In genomic region chr12:122946690-122947271, GRCh38 we compare ENCODE assay signal across 8 cellular contexts. TPM values are rescaled to one million over a fixed set of nuclear protein-coding genes. Genes with fewer than 3 reads are reported as not detected.
DNase-seq lines count a peak whose midpoint lies in the region; ATAC-seq and TF ChIP-seq lines count a peak whose summit lies in the region.

No MANE protein-coding gene starts in this region.

- no peak overlapping the region for H3K27ac ChIP-seq in A673 (ENCODE audit: low read depth, low read length, poor library complexity, severe bottlenecking)
- peak overlapping the region; percentile 56 to 80 for H3K27ac ChIP-seq in left lung

- BruUV-seq in A673 (replicated peaks; lab: Mats Ljungman, UMichigan) = no TSS peak

- peak overlapping the region; percentile 24 to 91 (median 85) for H3K27ac Mint-ChIP-seq in brain

- peak; percentile 53 for DNase-seq in A673 (ENCODE audit: low spot score)
- peak; percentile 96 for DNase-seq in HS-27A (ENCODE audit: low read depth)
- DNase-seq in UCSD-AML1 (lab: John Stamatoyannopoulos, UW; ENCODE audit: unreplicated experiment) = peak; percentile 90
- DNase-seq in left lung = peak; percentile 94
- peak; percentile 70 to 85 (median 79) for DNase-seq in stimulated activated CD4-positive, alpha-beta T cell treated with anti-CD3 and anti-CD28 coated beads, TNF-alpha, amount 100 ng/mL, for 48 hours (ENCODE audit: low read depth in 3 of 3)
- DNase-seq in DMS114 treated with DMSO at 0.1 percent for 48 hours (lab: John Stamatoyannopoulos, UW; ENCODE audit: unreplicated experiment) = no peak

- CTCF ChIA-PET in A673 (lab: Charles Lee) = interaction anchor here (1.1 to 1.4 kb wide), 2 partner anchors 66 to 87 kb away, joined by 3 to 5 read pairs; no protein-coding TSS in a partner anchor

- H3K9me3 Mint-ChIP-seq in brain = peaks cover 0 to 2% (median 0%) of the 10 kb centered on the region in 5 experiments

- H3K36me3 ChIP-seq in A673 (ENCODE audit: insufficient read depth, low read length, poor library complexity, severe bottlenecking) = no peaks in the 10 kb centered on the region
- no peaks in the 10 kb centered on the region for H3K36me3 ChIP-seq in left lung

- ATAC-seq in GM18909 (IDR thresholded peaks at IDR 0.05; ENCODE audit: poor library complexity, unreplicated experiment) = peak; percentile 70
- peak; percentile 87 for ATAC-seq in left lung

- H3K4me3 Mint-ChIP-seq in brain = peak overlapping the region in 1 of 5 experiments; percentile 29

- no peaks in the 10 kb centered on the region for H3K27me3 ChIP-seq in A673 (replicated peaks; ENCODE audit: insufficient read depth, low read depth, low read length, poor library complexity)
- H3K27me3 ChIP-seq in left lung = no peaks in the 10 kb centered on the region

- no peak overlapping the region for H3K4me3 ChIP-seq in A673 (ENCODE audit: low read depth, low read length, poor library complexity, severe bottlenecking)
- H3K4me3 ChIP-seq in left lung = no peak overlapping the region

- peaks cover 30% of the 10 kb centered on the region for H3K36me3 Mint-ChIP-seq in brain

- H3K9me3 ChIP-seq in A673 (ENCODE audit: low read depth, low read length, poor library complexity, severe bottlenecking) = no peaks in the 10 kb centered on the region
- no peaks in the 10 kb centered on the region for H3K9me3 ChIP-seq in left lung

- H3K27me3 Mint-ChIP-seq in brain = no peaks in the 10 kb centered on the region

- TF ChIP-seq CTCF in A673 (conservative IDR thresholded peaks at IDR 0.05; ENCODE audit: low read depth, low read length) (no peak), brain (conservative IDR thresholded peaks at IDR 0.05) (no peak), left lung (IDR thresholded peaks at IDR 0.05) (peak in 1 of 2 donors; percentile 36)

- H3K4me1 ChIP-seq in A673 (ENCODE audit: insufficient read depth, low read length, poor library complexity, severe bottlenecking) = no peaks in the 10 kb centered on the region
- peaks cover 0 to 60% of the 10 kb centered on the region in 2 donors for H3K4me1 ChIP-seq in left lung

- peaks cover 40% of the 10 kb centered on the region for H3K4me1 Mint-ChIP-seq in brain

- intact Hi-C loops in A673 (cut with micrococcal nuclease; ENCODE audit: unreplicated experiment) = no loop called here
- intact Hi-C loops in left lung (cut with DNase I) = no loop called here

- POLR2A ChIA-PET in A673 (lab: Charles Lee; ENCODE audit: low non-redundant PET) = no interaction called here

RNA-seq across cellular contexts. Expression of gene ABCB9, which starts 19.5 kb away (rescaled TPM):
- total RNA-seq in A673 (2021) (8.9 and 10.6 TPM in 2 replicates), left lung (1 to 10 TPM; 4.5 to 7.7 TPM)
- 7.9 TPM for polyA plus RNA-seq in brain (ENCODE audit: insufficient read depth, low read depth, low replicate concordance)

RNA-seq across cellular contexts. Expression of gene OGFOD2, which starts 28.3 kb away (rescaled TPM):
- total RNA-seq in A673 (2021) (18.2 and 22.2 TPM in 2 replicates), left lung (10 to 100 TPM; 20.3 to 20.6 TPM)
- polyA plus RNA-seq in brain (ENCODE audit: insufficient read depth, low read depth, low replicate concordance) = 12.7 TPM

RNA-seq across cellular contexts. Expression of gene ARL6IP4, which starts 33.7 kb away (rescaled TPM):
- total RNA-seq in A673 (2021) = 180 and 189 TPM in 2 replicates
- 283 TPM for polyA plus RNA-seq in brain (ENCODE audit: insufficient read depth, low read depth, low replicate concordance)
- total RNA-seq in left lung = 100 to 1,000 TPM; 122 to 133 TPM

RNA-seq across cellular contexts. Expression of gene VPS37B, which starts 50.9 kb away (rescaled TPM):
- total RNA-seq in A673 (2021) (30.2 and 34.4 TPM in 2 replicates), left lung (10 to 100 TPM; 33.9 to 35.8 TPM)
- polyA plus RNA-seq in brain (ENCODE audit: insufficient read depth, low read depth, low replicate concordance) = 17.2 TPM
